ENCODE assay signal across 1 cellular context in the genomic region with DNA sequence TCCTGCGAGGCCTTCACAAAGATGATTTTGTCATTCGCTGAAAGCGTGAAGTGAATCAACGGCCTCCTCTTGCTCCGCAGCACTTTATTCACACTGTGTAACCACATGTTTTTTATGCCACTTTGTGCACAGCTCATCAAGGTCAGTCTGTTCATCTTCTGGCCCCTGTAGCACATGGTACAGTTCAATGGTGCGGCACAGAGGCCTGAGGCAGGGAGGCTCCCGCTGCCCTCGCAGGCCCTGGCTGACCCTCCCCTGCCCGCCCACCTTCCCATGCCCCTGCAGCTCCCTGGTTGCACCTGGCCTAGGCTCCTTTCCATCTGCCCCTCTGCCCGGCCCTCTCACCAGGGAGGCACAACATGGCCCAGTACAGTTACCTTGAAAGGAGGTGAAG.
TF ChIP-seq lines count a peak whose summit lies in the region.

No MANE protein-coding gene starts in this region.

TF ChIP-seq in GM23338, 12 proteins besides CTCF, POLR2A, EP300 and RAD21 (continued from another document):
- TF ChIP-seq, protein P1, sequence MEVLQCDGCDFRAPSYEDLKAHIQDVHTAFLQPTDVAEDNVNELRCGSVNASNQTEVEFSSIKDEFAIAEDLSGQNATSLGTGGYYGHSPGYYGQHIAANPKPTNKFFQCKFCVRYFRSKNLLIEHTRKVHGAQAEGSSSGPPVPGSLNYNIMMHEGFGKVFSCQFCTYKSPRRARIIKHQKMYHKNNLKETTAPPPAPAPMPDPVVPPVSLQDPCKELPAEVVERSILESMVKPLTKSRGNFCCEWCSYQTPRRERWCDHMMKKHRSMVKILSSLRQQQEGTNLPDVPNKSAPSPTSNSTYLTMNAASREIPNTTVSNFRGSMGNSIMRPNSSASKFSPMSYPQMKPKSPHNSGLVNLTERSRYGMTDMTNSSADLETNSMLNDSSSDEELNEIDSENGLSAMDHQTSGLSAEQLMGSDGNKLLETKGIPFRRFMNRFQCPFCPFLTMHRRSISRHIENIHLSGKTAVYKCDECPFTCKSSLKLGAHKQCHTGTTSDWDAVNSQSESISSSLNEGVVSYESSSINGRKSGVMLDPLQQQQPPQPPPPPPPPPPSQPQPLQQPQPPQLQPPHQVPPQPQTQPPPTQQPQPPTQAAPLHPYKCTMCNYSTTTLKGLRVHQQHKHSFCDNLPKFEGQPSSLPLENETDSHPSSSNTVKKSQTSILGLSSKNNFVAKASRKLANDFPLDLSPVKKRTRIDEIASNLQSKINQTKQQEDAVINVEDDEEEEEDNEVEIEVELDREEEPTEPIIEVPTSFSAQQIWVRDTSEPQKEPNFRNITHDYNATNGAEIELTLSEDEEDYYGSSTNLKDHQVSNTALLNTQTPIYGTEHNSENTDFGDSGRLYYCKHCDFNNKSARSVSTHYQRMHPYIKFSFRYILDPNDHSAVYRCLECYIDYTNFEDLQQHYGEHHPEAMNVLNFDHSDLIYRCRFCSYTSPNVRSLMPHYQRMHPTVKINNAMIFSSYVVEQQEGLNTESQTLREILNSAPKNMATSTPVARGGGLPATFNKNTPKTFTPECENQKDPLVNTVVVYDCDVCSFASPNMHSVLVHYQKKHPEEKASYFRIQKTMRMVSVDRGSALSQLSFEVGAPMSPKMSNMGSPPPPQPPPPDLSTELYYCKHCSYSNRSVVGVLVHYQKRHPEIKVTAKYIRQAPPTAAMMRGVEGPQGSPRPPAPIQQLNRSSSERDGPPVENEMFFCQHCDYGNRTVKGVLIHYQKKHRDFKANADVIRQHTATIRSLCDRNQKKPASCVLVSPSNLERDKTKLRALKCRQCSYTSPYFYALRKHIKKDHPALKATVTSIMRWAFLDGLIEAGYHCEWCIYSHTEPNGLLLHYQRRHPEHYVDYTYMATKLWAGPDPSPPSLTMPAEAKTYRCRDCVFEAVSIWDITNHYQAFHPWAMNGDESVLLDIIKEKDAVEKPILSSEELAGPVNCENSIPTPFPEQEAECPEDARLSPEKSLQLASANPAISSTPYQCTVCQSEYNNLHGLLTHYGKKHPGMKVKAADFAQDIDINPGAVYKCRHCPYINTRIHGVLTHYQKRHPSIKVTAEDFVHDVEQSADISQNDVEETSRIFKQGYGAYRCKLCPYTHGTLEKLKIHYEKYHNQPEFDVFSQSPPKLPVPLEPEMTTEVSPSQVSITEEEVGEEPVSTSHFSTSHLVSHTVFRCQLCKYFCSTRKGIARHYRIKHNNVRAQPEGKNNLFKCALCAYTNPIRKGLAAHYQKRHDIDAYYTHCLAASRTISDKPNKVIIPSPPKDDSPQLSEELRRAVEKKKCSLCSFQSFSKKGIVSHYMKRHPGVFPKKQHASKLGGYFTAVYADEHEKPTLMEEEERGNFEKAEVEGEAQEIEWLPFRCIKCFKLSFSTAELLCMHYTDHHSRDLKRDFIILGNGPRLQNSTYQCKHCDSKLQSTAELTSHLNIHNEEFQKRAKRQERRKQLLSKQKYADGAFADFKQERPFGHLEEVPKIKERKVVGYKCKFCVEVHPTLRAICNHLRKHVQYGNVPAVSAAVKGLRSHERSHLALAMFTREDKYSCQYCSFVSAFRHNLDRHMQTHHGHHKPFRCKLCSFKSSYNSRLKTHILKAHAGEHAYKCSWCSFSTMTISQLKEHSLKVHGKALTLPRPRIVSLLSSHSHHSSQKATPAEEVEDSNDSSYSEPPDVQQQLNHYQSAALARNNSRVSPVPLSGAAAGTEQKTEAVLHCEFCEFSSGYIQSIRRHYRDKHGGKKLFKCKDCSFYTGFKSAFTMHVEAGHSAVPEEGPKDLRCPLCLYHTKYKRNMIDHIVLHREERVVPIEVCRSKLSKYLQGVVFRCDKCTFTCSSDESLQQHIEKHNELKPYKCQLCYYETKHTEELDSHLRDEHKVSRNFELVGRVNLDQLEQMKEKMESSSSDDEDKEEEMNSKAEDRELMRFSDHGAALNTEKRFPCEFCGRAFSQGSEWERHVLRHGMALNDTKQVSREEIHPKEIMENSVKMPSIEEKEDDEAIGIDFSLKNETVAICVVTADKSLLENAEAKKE (CRISPR knock-in tag; IDR thresholded peaks at IDR 0.05), result no peak
- TF ChIP-seq ZNF114 (CRISPR knock-in tag; IDR thresholded peaks at IDR 0.05) (no peak), EZH2 (IDR thresholded peaks at IDR 0.05; ENCODE audit: low read depth, unreplicated experiment) (no peak)
TF ChIP-seq in GM23338: peak in this region for 0.
